ENCODE assay signal across 8 cellular contexts in genomic region chr1:2135425-2135824, GRCh38. TPM values are rescaled to one million over a fixed set of nuclear protein-coding genes. Genes with fewer than 3 reads are reported as not detected.
DNase-seq lines count a peak whose midpoint lies in the region; ATAC-seq and TF ChIP-seq lines count a peak whose summit lies in the region.

No MANE protein-coding gene starts in this region.

- peaks cover 28% of the 10 kb centered on the region for H3K79me2 ChIP-seq in hepatocyte

- H3K27me3 ChIP-seq in hepatocyte (no peaks in the 10 kb centered on the region), skeletal muscle tissue (ENCODE audit: control insufficient read depth in 3 of 3, insufficient read depth in 3 of 3, low read length in 3 of 3) (peaks cover 30 to 53% (median 41%) of the 10 kb centered on the region in 3 donors)

- H3K9me3 ChIP-seq in hepatocyte (ENCODE audit: low read depth): no peaks in the 10 kb centered on the region
- H3K9me3 ChIP-seq in skeletal muscle tissue (ENCODE audit: control insufficient read depth in 3 of 3, low read length in 3 of 3): no peaks in the 10 kb centered on the region

- 17% methylated on average over 15 of the region's 15 CpGs for WGBS in hepatocyte (ENCODE audit: low lambda C conversion rate, missing lambda C conversion rate)

- H3K4me1 ChIP-seq in hepatocyte (ENCODE audit: insufficient read depth) (peaks cover 58% of the 10 kb centered on the region), skeletal muscle tissue (ENCODE audit: control insufficient read depth in 3 of 3, insufficient read depth in 3 of 3, low read length in 3 of 3) (peaks cover 7 to 16% (median 11%) of the 10 kb centered on the region in 3 donors)

- no peak for TF ChIP-seq CTCF in astrocyte of the spinal cord (IDR thresholded peaks at IDR 0.05; ENCODE audit: low read depth, low read length)
- peak; percentile 25 for TF ChIP-seq CTCF in hepatocyte (IDR thresholded peaks at IDR 0.05; ENCODE audit: poor library complexity)
- no peak for TF ChIP-seq CTCF in omental fat pad (IDR thresholded peaks at IDR 0.05)

- CTCF ChIA-PET in activated naive CD4-positive, alpha-beta T cell treated with anti-CD3 and anti-CD28 coated beads, Interleukin-2, amount 10 ng/mL, durations not matched to agents 7 days and 5 days (lab: Charles Lee): no interaction called here

- H2AFZ ChIP-seq in hepatocyte: no peak overlapping the region

- H3K27me3 Mint-ChIP-seq in activated naive CD4-positive, alpha-beta T cell treated with anti-CD3 and anti-CD28 coated beads, Interleukin-2, amount 10 ng/mL, durations not matched to agents 7 days and 5 days: peaks cover 36% of the 10 kb centered on the region

- H3K4me2 ChIP-seq in hepatocyte: peak overlapping the region; percentile 81

- H3K9me3 Mint-ChIP-seq in activated naive CD4-positive, alpha-beta T cell treated with anti-CD3 and anti-CD28 coated beads, Interleukin-2, amount 10 ng/mL, durations not matched to agents 7 days and 5 days: no peaks in the 10 kb centered on the region

- no peaks in the 10 kb centered on the region for H3K36me3 Mint-ChIP-seq in activated naive CD4-positive, alpha-beta T cell treated with anti-CD3 and anti-CD28 coated beads, Interleukin-2, amount 10 ng/mL, durations not matched to agents 7 days and 5 days

- H3K27ac ChIP-seq in hepatocyte (peak overlapping the region; percentile 100), skeletal muscle tissue (ENCODE audit: low read depth, low read length) (peak overlapping the region; percentile 25)

- H3K4me3 ChIP-seq in astrocyte of the spinal cord (ENCODE audit: low read depth, low read length) (no peak overlapping the region), hepatocyte (no peak overlapping the region), skeletal muscle tissue (ENCODE audit: low read length in 3 of 3) (no peak overlapping the region)

- no peak overlapping the region for H3K4me3 Mint-ChIP-seq in activated naive CD4-positive, alpha-beta T cell treated with anti-CD3 and anti-CD28 coated beads, Interleukin-2, amount 10 ng/mL, durations not matched to agents 7 days and 5 days

- H3K36me3 ChIP-seq in hepatocyte (replicated peaks; ENCODE audit: insufficient read depth, low read depth) (no peaks in the 10 kb centered on the region), skeletal muscle tissue (ENCODE audit: control insufficient read depth in 3 of 3, insufficient read depth in 3 of 3, low read length in 3 of 3) (no peaks in the 10 kb centered on the region)

- H3K4me1 Mint-ChIP-seq in activated naive CD4-positive, alpha-beta T cell treated with anti-CD3 and anti-CD28 coated beads, Interleukin-2, amount 10 ng/mL, durations not matched to agents 7 days and 5 days: peaks cover 30% of the 10 kb centered on the region

- H3K9me2 ChIP-seq in hepatocyte (replicated peaks; ENCODE audit: insufficient read depth): no peaks in the 10 kb centered on the region

- DNase-seq in GM03348 (ENCODE audit: low spot score): peak; percentile 74
- DNase-seq in astrocyte of the spinal cord (ENCODE audit: low read depth, low spot score): peak; percentile 86
- peak; percentile 95 for DNase-seq in hepatocyte (ENCODE audit: low spot score)
- DNase-seq in activated naive CD4-positive, alpha-beta T cell treated with anti-CD3 and anti-CD28 coated beads, Interleukin-2, amount 10 ng/mL, durations not matched to agents 7 days and 5 days: no peak
- no peak for DNase-seq in RKO (ENCODE audit: low spot score)
- no peak for DNase-seq in T-helper 2 cell
- no peak for DNase-seq in omental fat pad (ENCODE audit: low spot score)

- H3K9ac ChIP-seq in skeletal muscle tissue (ENCODE audit: low read depth in 1 of 3, low read length in 3 of 3): no peak overlapping the region

- no peak for ATAC-seq in omental fat pad (ENCODE audit: low FRiP score)

- no peaks in the 10 kb centered on the region for H4K20me1 ChIP-seq in hepatocyte (ENCODE audit: insufficient read depth, poor library complexity, severe bottlenecking)

- H3K27ac Mint-ChIP-seq in activated naive CD4-positive, alpha-beta T cell treated with anti-CD3 and anti-CD28 coated beads, Interleukin-2, amount 10 ng/mL, durations not matched to agents 7 days and 5 days: no peak overlapping the region

- in situ Hi-C loops in astrocyte of the spinal cord (cut with HindIII; ENCODE audit: low sequenced_read_pairs): no loop called here

RNA-seq across cellular contexts. Expression of gene FAAP20, which starts 59.1 kb away (rescaled TPM):
- total RNA-seq in hepatocyte (24.9 and 36.6 TPM in 2 replicates), skeletal muscle tissue (13.0 TPM), omental fat pad (10 to 100 TPM; 14.2 to 24.9 (median 21.8) TPM)
- polyA plus RNA-seq in hepatocyte: 117 and 135 TPM in 2 replicates

Comparison
In these comparisons a context has a peak if more than half of its experiments do, and no peak if none do; other contexts are left out.
1. DNase-seq: peak in GM03348 (single experiment), astrocyte of the spinal cord (single experiment) and hepatocyte (single experiment); none in activated naive CD4-positive, alpha-beta T cell treated with anti-CD3 and anti-CD28 coated beads, Interleukin-2, amount 10 ng/mL, durations not matched to agents 7 days and 5 days (single experiment), RKO (single experiment), T-helper 2 cell (0 of 5) and omental fat pad (single experiment).